9 cellular contexts compared by ENCODE assay signal in the genomic region with DNA sequence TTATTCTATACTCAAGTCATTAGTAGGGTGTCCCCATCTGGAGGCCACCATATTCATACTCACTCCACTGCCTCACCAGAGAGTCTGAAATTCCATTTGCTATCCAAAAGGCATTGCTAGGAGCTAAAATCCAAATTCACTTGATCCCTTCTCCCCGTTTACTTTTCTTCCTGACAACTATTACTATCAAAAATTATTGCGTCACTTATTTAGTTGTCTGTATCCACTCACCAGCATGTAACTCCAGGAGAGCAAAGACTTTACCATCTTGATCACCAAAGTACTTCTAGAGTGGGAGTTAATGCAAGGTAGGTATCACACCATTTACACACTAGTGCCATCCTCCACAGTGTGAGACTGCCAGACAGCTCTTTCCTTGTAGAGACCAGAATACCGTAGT.
"Had no signal": no experiment of that assay in that cellular context is flagged by ENCODE, and none has a peak within 500 bp of the region (broad histone marks: within the 10 kb centered on the region; RNA-seq: fewer than 3 reads in every experiment).

No MANE protein-coding gene starts in this region.

- H3K9me3 ChIP-seq: HAP-1 had no signal

- H3K4me3 Mint-ChIP-seq: GM23338, HFFc6, IgD-negative memory B cell had no signal

- H3K27ac Mint-ChIP-seq: GM23338, HFFc6, IgD-negative memory B cell had no signal

- H3K9me3 Mint-ChIP-seq: GM23338, HFFc6 had no signal

- H3K36me3 ChIP-seq: HAP-1 had no signal

- ATAC-seq: GM23338, HCT116 had no signal

- DNase-seq: H7, HFFc6, KBM-7 had no signal

- H2AFZ ChIP-seq: GM23338 had no signal

- H3K4me1 Mint-ChIP-seq: GM23338, IgD-negative memory B cell had no signal

- H3K4me2 ChIP-seq: GM23338, KMS-11 had no signal

- H3K4me3 ChIP-seq: GM23338, HAP-1 had no signal

- H3K4me1 ChIP-seq: HAP-1 had no signal

- H3K36me3 Mint-ChIP-seq: IgD-negative memory B cell had no signal

- H3K9ac ChIP-seq: KMS-11 had no signal

- H3K27ac ChIP-seq: HL-60, KMS-11 had no signal
